Comparison of ENCODE assay signal across 8 cellular contexts in the genomic region with DNA sequence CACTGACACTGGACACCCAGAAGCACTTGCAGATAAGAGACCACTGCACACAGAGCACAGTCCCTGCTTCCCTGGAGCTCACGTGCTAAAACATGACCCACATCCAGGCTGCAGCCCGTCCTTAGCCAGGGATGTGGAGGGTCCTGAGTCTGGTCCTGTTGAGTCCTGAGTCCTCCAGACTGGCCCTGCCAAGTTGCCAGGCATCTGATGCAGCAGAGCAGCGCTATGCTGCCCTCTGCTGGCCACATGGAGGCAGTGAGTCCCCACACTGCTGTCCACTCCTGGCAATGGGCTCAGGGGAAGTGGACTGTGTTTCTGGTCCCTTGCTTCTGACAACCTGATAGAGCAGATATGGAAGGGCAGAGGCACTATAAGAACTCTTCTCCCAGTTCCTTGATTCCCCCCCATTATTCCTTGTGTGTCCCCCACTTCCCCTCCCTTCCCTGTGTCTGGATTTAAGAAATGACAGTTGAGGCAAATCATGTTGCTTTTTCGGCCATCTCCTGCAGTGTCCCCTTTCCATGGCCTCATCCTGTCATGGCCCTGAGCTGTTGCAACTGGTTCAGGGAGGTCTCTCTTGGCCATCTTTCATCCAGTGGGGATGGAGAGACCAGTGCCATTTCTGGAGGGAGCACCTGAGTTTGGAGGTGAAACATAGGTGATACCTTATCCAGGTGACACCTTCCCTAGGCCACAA.
A peak's percentile ranks its signal among the peaks of the same experiment; 100 is the strongest.
DNase-seq lines count a peak whose midpoint lies in the region; ATAC-seq and TF ChIP-seq lines count a peak whose summit lies in the region.

No MANE protein-coding gene starts in this region.

- no peak overlapping the region for H2AFZ ChIP-seq in KMS-11 (ENCODE audit: low read depth)

- peaks cover 7% of the 10 kb centered on the region for H3K4me1 Mint-ChIP-seq in osteocyte (ENCODE audit: unreplicated experiment)

- H3K27me3 ChIP-seq in KMS-11 (ENCODE audit: insufficient read depth, low read depth) (no peaks in the 10 kb centered on the region), gastroesophageal sphincter (peaks cover 12% of the 10 kb centered on the region), thoracic aorta (replicated peaks; ENCODE audit: insufficient read depth) (no peaks in the 10 kb centered on the region)

- no peak overlapping the region for H3K27ac Mint-ChIP-seq in osteocyte (ENCODE audit: unreplicated experiment)

- no peak for TF ChIP-seq EP300 in gastroesophageal sphincter (IDR thresholded peaks at IDR 0.05)

- no peak overlapping the region for H3K4me2 ChIP-seq in KMS-11

- H3K4me1 ChIP-seq in KMS-11 (ENCODE audit: low read depth, poor library complexity, severe bottlenecking) (peaks cover 7% of the 10 kb centered on the region), gastroesophageal sphincter (peaks cover 0 to 44% (median 7%) of the 10 kb centered on the region in 3 donors), thoracic aorta (ENCODE audit: control insufficient read depth in 1 of 2, low read depth in 2 of 2) (peaks cover 0 to 5% of the 10 kb centered on the region in 2 donors)

- no peak overlapping the region for H3K9ac ChIP-seq in KMS-11

- H3K27ac ChIP-seq in KMS-11 (no peak overlapping the region), gastroesophageal sphincter (peak overlapping the region in 3 of 4 donors; percentile 53 to 67 (median 61)), thoracic aorta (no peak overlapping the region)

- H3K36me3 ChIP-seq in KMS-11 (ENCODE audit: insufficient read depth), result no peaks in the 10 kb centered on the region
- H3K36me3 ChIP-seq in gastroesophageal sphincter, result peaks cover 0 to 6% of the 10 kb centered on the region in 2 donors
- H3K36me3 ChIP-seq in thoracic aorta, result peaks cover under 1% of the 10 kb centered on the region

- WGBS in gastroesophageal sphincter (ENCODE audit: low coverage in 1 of 2), 2 donors, result no CpG with 5 or more reads among the region's 4 CpGs

- H3K4me3 Mint-ChIP-seq in osteocyte (ENCODE audit: unreplicated experiment), result no peak overlapping the region

- H3K9me3 ChIP-seq in gastroesophageal sphincter, result no peaks in the 10 kb centered on the region
- H3K9me3 ChIP-seq in thoracic aorta, result no peaks in the 10 kb centered on the region

- ATAC-seq in GM18907 (IDR thresholded peaks at IDR 0.05; ENCODE audit: unreplicated experiment) (peak; percentile 63), gastroesophageal sphincter (peak; percentile 88), thoracic aorta (ENCODE audit: insufficient number of reproducible peaks, low FRiP score, low read depth) (peak; percentile 49)

- DNase-seq in AG10803 (ENCODE audit: low read depth), result peak; percentile 71
- peak; percentile 57 to 74 for DNase-seq in SHP77 (lab: John Stamatoyannopoulos, UW)
- peak; percentile 51 for DNase-seq in activated gamma-delta T cell treated with anti-CD3 and anti-CD28 coated beads, Interleukin-2, amount 50 U/mL, for 16 hours (ENCODE audit: low read depth)
- peak; percentile 91 for DNase-seq in osteocyte (ENCODE audit: extremely low spot score, unreplicated experiment)
- peak; percentile 12 for DNase-seq in thoracic aorta (ENCODE audit: low spot score)

- H3K9me3 Mint-ChIP-seq in osteocyte (ENCODE audit: unreplicated experiment), result no peaks in the 10 kb centered on the region

- H3K36me3 Mint-ChIP-seq in osteocyte (ENCODE audit: unreplicated experiment), result peaks cover 3% of the 10 kb centered on the region

- peak; percentile 99 for TF ChIP-seq CTCF in AG10803 (conservative IDR thresholded peaks at IDR 0.05; ENCODE audit: low read length)
- TF ChIP-seq CTCF in KMS-11 (conservative IDR thresholded peaks at IDR 0.05; ENCODE audit: low read depth, low read length), result peak; percentile 98
- TF ChIP-seq CTCF in gastroesophageal sphincter (IDR thresholded peaks at IDR 0.05), result peak; percentile 1 to 97 (median 96)
- TF ChIP-seq CTCF in osteocyte (IDR thresholded peaks at IDR 0.05), result peak; percentile 98
- peak; percentile 92 for TF ChIP-seq CTCF in thoracic aorta (IDR thresholded peaks at IDR 0.05)

- no peaks in the 10 kb centered on the region for H3K79me2 ChIP-seq in KMS-11 (ENCODE audit: insufficient read depth, low read depth)

- H3K27me3 Mint-ChIP-seq in osteocyte (ENCODE audit: unreplicated experiment), result peaks cover 19% of the 10 kb centered on the region

- H3K4me3 ChIP-seq in AG10803 (ENCODE audit: low read length) (no peak overlapping the region), KMS-11 (IDR thresholded peaks at IDR 0.05; ENCODE audit: insufficient read depth, low read depth, low read length) (no peak overlapping the region), gastroesophageal sphincter (no peak overlapping the region), thoracic aorta (no peak overlapping the region)

- no peak for TF ChIP-seq POLR2A in gastroesophageal sphincter (IDR thresholded peaks at IDR 0.05)

- H4K20me1 ChIP-seq in KMS-11 (ENCODE audit: insufficient read depth), result no peaks in the 10 kb centered on the region

Comparison
In these comparisons a context has a peak if more than half of its experiments do, and no peak if none do; other contexts are left out.
1. DNase-seq: peak in every context shown above with its lines; median percentile 91 in osteocyte; 71 in AG10803; 66 in SHP77; 51 in activated gamma-delta T cell treated with anti-CD3 and anti-CD28 coated beads, Interleukin-2, amount 50 U/mL, for 16 hours; 12 in thoracic aorta.
2. H3K27ac ChIP-seq: peak in gastroesophageal sphincter (3 of 4); none in KMS-11 (single experiment) and thoracic aorta (0 of 2).
3. Peak in every context shown above with its lines, with median percentiles within 50 percentile points of each other: CTCF ChIP-seq and ATAC-seq.